16 cellular contexts compared by ENCODE assay signal in the genomic region with DNA sequence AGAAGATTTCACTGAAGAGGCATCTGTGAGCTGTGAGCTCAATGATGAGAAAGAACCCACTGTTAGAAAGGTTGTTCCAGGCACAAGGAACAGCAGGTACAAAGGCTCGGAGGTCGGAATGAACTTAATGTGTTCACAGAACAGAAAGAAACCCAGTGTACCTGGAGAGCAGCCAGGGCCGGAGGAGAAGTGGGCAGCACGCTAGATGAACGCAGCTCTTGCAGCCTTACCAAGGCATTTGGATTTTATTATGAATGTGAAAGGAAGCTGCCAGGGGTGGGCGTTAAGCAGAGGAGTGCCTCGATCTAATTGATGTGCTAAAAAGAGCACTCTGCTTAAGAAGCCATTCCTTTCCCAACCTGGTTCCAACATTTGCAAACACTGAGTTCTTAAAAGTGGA. TPM values are rescaled to one million over a fixed set of nuclear protein-coding genes. Genes with fewer than 3 reads are reported as not detected.
DNase-seq lines count a peak whose midpoint lies in the region; ATAC-seq and TF ChIP-seq lines count a peak whose summit lies in the region.
"Had no signal": no experiment of that assay in that cellular context is flagged by ENCODE, and none has a peak within 500 bp of the region (broad histone marks: within the 10 kb centered on the region; RNA-seq: fewer than 3 reads in every experiment).

No MANE protein-coding gene starts in this region.

- H3K9me3 ChIP-seq in left ventricle myocardium inferior (replicated peaks) (no peaks in the 10 kb centered on the region), gastroesophageal sphincter (no peaks in the 10 kb centered on the region), prostate gland (no peaks in the 10 kb centered on the region), vagina (no peaks in the 10 kb centered on the region)

- TF ChIP-seq POLR2A in gastroesophageal sphincter (IDR thresholded peaks at IDR 0.05) (no peak), prostate gland (IDR thresholded peaks at IDR 0.05) (no peak), vagina (IDR thresholded peaks at IDR 0.05) (no peak)

- H3K4me3 ChIP-seq in left ventricle myocardium inferior (no peak overlapping the region), gastroesophageal sphincter (no peak overlapping the region), prostate gland (no peak overlapping the region), vagina (no peak overlapping the region)

- H3K27ac ChIP-seq in left ventricle myocardium inferior (replicated peaks) (peak overlapping the region; percentile 49), gastroesophageal sphincter (peak overlapping the region in 3 of 4 donors; percentile 28 to 63 (median 49)), prostate gland (peak overlapping the region; percentile 61 to 66), vagina (peak overlapping the region; percentile 6)
- H3K27ac ChIP-seq: parathyroid adenoma had no signal

- peak; percentile 33 for DNase-seq in left ventricle myocardium inferior
- no peak for DNase-seq in cardiac septum (ENCODE audit: low spot score)
- peak; percentile 34 for DNase-seq in prostate gland (ENCODE audit: low spot score)
- no peak for DNase-seq in vagina (ENCODE audit: extremely low spot score in 2 of 2)
- no peak for DNase-seq in activated CD8-positive, alpha-beta memory T cell treated with anti-CD3 and anti-CD28 coated beads, Interleukin-2, amount 50 U/mL, for 48 hours
- DNase-seq in COLO829 (ENCODE audit: low spot score), result no peak
- DNase-seq: activated CD4-positive, alpha-beta T cell treated with anti-CD3 and anti-CD28 coated beads, Interleukin-2, amount 10 ng/mL, durations not matched to agents 7 days and 5 days; activated naive CD8-positive, alpha-beta T cell treated with anti-CD3 and anti-CD28 coated beads, Interleukin-2, amount 10 ng/mL, durations not matched to agents 7 days and 5 days; CD4-positive, CD25-positive, alpha-beta regulatory T cell; endodermal cell; NCI-H1694; NCI-H446 treated with DMSO at 0.1 percent for 48 hours; T1000 had no signal

- H3K27me3 ChIP-seq in left ventricle myocardium inferior (ENCODE audit: low read depth) (no peaks in the 10 kb centered on the region), gastroesophageal sphincter (no peaks in the 10 kb centered on the region), prostate gland (replicated peaks; ENCODE audit: insufficient read depth) (no peaks in the 10 kb centered on the region), vagina (no peaks in the 10 kb centered on the region)

- TF ChIP-seq CTCF in left ventricle myocardium inferior (IDR thresholded peaks at IDR 0.05; ENCODE audit: borderline replicate concordance), result no peak
- TF ChIP-seq CTCF in gastroesophageal sphincter (IDR thresholded peaks at IDR 0.05), result no peak
- no peak for TF ChIP-seq CTCF in prostate gland (IDR thresholded peaks at IDR 0.05)
- TF ChIP-seq CTCF in vagina (IDR thresholded peaks at IDR 0.05), result no peak

- 38 to 42% methylated on average over 5 to 6 of the region's 7 CpGs for WGBS in gastroesophageal sphincter (ENCODE audit: low coverage in 1 of 2), 2 donors
- WGBS in prostate gland, result 39% methylated on average over 7 of the region's 7 CpGs

- TF ChIP-seq EP300 in gastroesophageal sphincter (IDR thresholded peaks at IDR 0.05), result no peak

- H3K4me1 ChIP-seq in left ventricle myocardium inferior (peaks cover 18% of the 10 kb centered on the region), gastroesophageal sphincter (peaks cover 0 to 29% (median 0%) of the 10 kb centered on the region in 3 donors), prostate gland (replicated peaks) (no peaks in the 10 kb centered on the region), vagina (peaks cover 18% of the 10 kb centered on the region)

- H3K36me3 ChIP-seq in left ventricle myocardium inferior (peaks cover 38% of the 10 kb centered on the region), gastroesophageal sphincter (peaks cover 0 to 49% of the 10 kb centered on the region in 2 donors), prostate gland (no peaks in the 10 kb centered on the region), vagina (peaks cover 0 to 24% of the 10 kb centered on the region in 2 donors)

- ATAC-seq in gastroesophageal sphincter (peak; percentile 39), GM21737 (IDR thresholded peaks at IDR 0.05; ENCODE audit: unreplicated experiment) (no peak)

- intact Hi-C loops in left ventricle myocardium inferior (cut with micrococcal nuclease), result loop anchor here (10.0 kb wide), 1 partner anchor 50 kb away; no protein-coding TSS in a partner anchor
- intact Hi-C loops in cardiac septum (cut with DNase I), result no loop called here
- intact Hi-C loops in prostate gland (cut with DNase I), result no loop called here
- intact Hi-C loops in vagina (cut with DNase I), result no loop called here

RNA-seq across cellular contexts. Expression of gene EEF2K, which starts 19.0 kb away (rescaled TPM):
- total RNA-seq in left ventricle myocardium inferior, result 22.1 TPM
- total RNA-seq in cardiac septum, result 16.2 TPM
- 10 to 100 TPM; 31.3 to 38.9 (median 34.8) TPM for total RNA-seq in gastroesophageal sphincter
- total RNA-seq in prostate gland, result 10 to 100 TPM; 58.2 to 75.1 TPM
- 50.3 TPM for total RNA-seq in vagina

Comparison
In these comparisons a context has a peak if more than half of its experiments do, and no peak if none do; other contexts are left out.
1. DNase-seq: peak in left ventricle myocardium inferior (single experiment) and prostate gland (single experiment); none in cardiac septum (single experiment), vagina (0 of 2), activated CD8-positive, alpha-beta memory T cell treated with anti-CD3 and anti-CD28 coated beads, Interleukin-2, amount 50 U/mL, for 48 hours (single experiment) and COLO829 (single experiment).
2. H3K27ac ChIP-seq: peak in every context shown above with its lines; median percentile 64 in prostate gland; 49 in left ventricle myocardium inferior; 49 in gastroesophageal sphincter; 6 in vagina.